ENCODE assay signal across 10 cellular contexts in genomic region chr11:96235725-96236124, GRCh38.
DNase-seq lines count a peak whose midpoint lies in the region; ATAC-seq, FAIRE-seq and TF ChIP-seq lines count a peak whose summit lies in the region.
"Had no signal": no experiment of that assay in that cellular context is flagged by ENCODE, and none has a peak within 500 bp of the region (broad histone marks: within the 10 kb centered on the region; RNA-seq: fewer than 3 reads in every experiment).

No MANE protein-coding gene starts in this region.

- BruUV-seq in GM12878 (replicated peaks; lab: Mats Ljungman, UMichigan): no TSS peak

- peak; percentile 60 for DNase-seq in activated T-cell treated with anti-CD3 and anti-CD28 coated beads for 48 hours (ENCODE audit: low read depth)
- DNase-seq in activated T-cell treated with anti-CD3 and anti-CD28 coated beads for 4 hours: no peak
- no peak for DNase-seq in GM12878 (ENCODE audit: low read depth, low spot score)
- no peak for DNase-seq in tibial artery
- no peak for DNase-seq in testis
- DNase-seq in gastrocnemius medialis: no peak
- no peak for DNase-seq in germinal center (ENCODE audit: low spot score)

- POLR2A ChIA-PET in GM12878 (lab: Charles Lee): interaction anchor here (0.7 to 1.1 kb wide), 2 partner anchors 9 to 10 kb away, joined by 3 read pairs; no protein-coding TSS in a partner anchor

- intact Hi-C loops in GM12878 (cut with micrococcal nuclease; ENCODE audit: unreplicated experiment) (no loop called here), tibial artery (cut with DNase I; ENCODE audit: low total_unique reads) (no loop called here), testis (cut with DNase I; ENCODE audit: low total_unique reads) (no loop called here), gastrocnemius medialis (cut with DNase I; ENCODE audit: low total_unique reads) (no loop called here)

- H3K27ac ChIP-seq in GM12878 (ENCODE audit: control insufficient read depth, insufficient read depth): peak overlapping the region; percentile 53
- peak overlapping the region; percentile 26 to 39 for H3K27ac ChIP-seq in tibial artery
- H3K27ac ChIP-seq in testis: no peak overlapping the region
- H3K27ac ChIP-seq in gastrocnemius medialis: no peak overlapping the region
- H3K27ac ChIP-seq: C4-2B had no signal

- no peaks in the 10 kb centered on the region for H3K27me3 ChIP-seq in GM12878 (replicated peaks in 1 of 2; ENCODE audit: control insufficient read depth in 2 of 2, insufficient read depth in 2 of 2, low read length in 1 of 2)
- H3K27me3 ChIP-seq in tibial artery: no peaks in the 10 kb centered on the region
- no peaks in the 10 kb centered on the region for H3K27me3 ChIP-seq in testis
- no peaks in the 10 kb centered on the region for H3K27me3 ChIP-seq in gastrocnemius medialis

- H3K9ac ChIP-seq in GM12878 (ENCODE audit: control insufficient read depth, insufficient read depth, low read length): peak overlapping the region; percentile 9; the same call in 1 of the 2 replicates

- in situ Hi-C loops in GM12878 (cut with MboI) (no loop called here), gastrocnemius medialis (cut with MboI; ENCODE audit: low sequenced_read_pairs in 4 of 4) (no loop called here)

- H3K4me1 ChIP-seq in GM12878 (ENCODE audit: control insufficient read depth, insufficient read depth, low read length) (peaks cover 7% of the 10 kb centered on the region), tibial artery (peaks cover 0 to 51% (median 24%) of the 10 kb centered on the region in 4 donors), testis (no peaks in the 10 kb centered on the region), gastrocnemius medialis (no peaks in the 10 kb centered on the region)

- no peaks in the 10 kb centered on the region; the same call in 1 of the 3 replicates for H3K9me3 ChIP-seq in GM12878 (replicated peaks; ENCODE audit: control insufficient read depth, insufficient read depth, low read length)
- H3K9me3 ChIP-seq in tibial artery: no peaks in the 10 kb centered on the region
- no peaks in the 10 kb centered on the region for H3K9me3 ChIP-seq in testis
- no peaks in the 10 kb centered on the region for H3K9me3 ChIP-seq in gastrocnemius medialis

- no peak overlapping the region; the same call in 1 of the 2 replicates for H2AFZ ChIP-seq in GM12878 (ENCODE audit: control insufficient read depth, low read depth, low read length)

- peak overlapping the region; percentile 45; the same call in 1 of the 2 replicates for H3K4me2 ChIP-seq in GM12878 (ENCODE audit: control insufficient read depth, insufficient read depth)

- no peak; a peak in 1 of 4 replicates for TF ChIP-seq EP300 in GM12878 (IDR thresholded peaks at IDR 0.05; ENCODE audit: borderline replicate concordance in 1 of 2, control insufficient read depth in 1 of 2, low read depth in 2 of 2, low read length in 2 of 2)

- no peaks in the 10 kb centered on the region for H4K20me1 ChIP-seq in GM12878 (ENCODE audit: control insufficient read depth, insufficient read depth)

- TF ChIP-seq POLR2A in GM12878 (IDR thresholded peaks at IDR 0.05; ENCODE audit: low read depth, low read length) (no peak), testis (IDR thresholded peaks at IDR 0.05) (no peak), gastrocnemius medialis (IDR thresholded peaks at IDR 0.05) (no peak)

- no peaks in the 10 kb centered on the region; a peak in 1 of 4 replicates for H3K36me3 ChIP-seq in GM12878 (ENCODE audit: control insufficient read depth in 2 of 2, insufficient read depth in 2 of 2, low read length in 1 of 2)
- no peaks in the 10 kb centered on the region for H3K36me3 ChIP-seq in tibial artery
- H3K36me3 ChIP-seq in testis (ENCODE audit: low read depth, missing control alignments): no peaks in the 10 kb centered on the region
- no peaks in the 10 kb centered on the region for H3K36me3 ChIP-seq in gastrocnemius medialis

- 0 out of 2 replicates have a peak, but pooled peaks have one; percentile 9 for TF ChIP-seq RAD21 in GM12878 (IDR thresholded peaks at IDR 0.05; ENCODE audit: insufficient read depth, low read depth, low read length)

- ATAC-seq in HG03196 (IDR thresholded peaks at IDR 0.05; ENCODE audit: unreplicated experiment) (peak; percentile 49), GM12878 (peak; percentile 98), gastrocnemius medialis (no peak)

- SMC1A ChIA-PET in GM12878 (lab: Charles Lee; ENCODE audit: uncharacterized antibody, unreplicated experiment): interaction anchor here (0.8 to 11.7 kb wide), 9 partner anchors 8 to 182 kb away, joined by 3 to 189 read pairs (median 5); partner anchors contain the start of gene MAML2

- peak; percentile 18 for FAIRE-seq in GM12878 (lab: Jason Lieb, UNC)

- RAD21 ChIA-PET in GM12878 (lab: Charles Lee; ENCODE audit: unreplicated experiment): interaction anchor here (0.6 to 4.6 kb wide), 7 partner anchors 38 to 399 kb away, joined by 3 to 37 read pairs (median 3); partner anchors contain the start of gene MAML2

- WGBS in GM12878 (ENCODE audit: insufficient coverage, insufficient replicate concordance, low lambda C conversion rate, missing lambda C conversion rate): 0% methylated on average over 4 of the region's 4 CpGs
- WGBS in testis, 2 donors: 89 to 94% methylated on average over 4 of the region's 4 CpGs

- peaks cover 19% of the 10 kb centered on the region for H3K79me2 ChIP-seq in GM12878 (ENCODE audit: control insufficient read depth, insufficient read depth, low read length)

- TF ChIP-seq CTCF in GM12878 (IDR thresholded peaks at IDR 0.05 in 2 of 3, conservative IDR thresholded peaks at IDR 0.05 in 1 of 3; ENCODE audit: control insufficient read depth in 2 of 3, extremely low read depth in 1 of 3, insufficient read depth in 1 of 3, low read depth in 3 of 3, low read length in 3 of 3) (no peak), tibial artery (IDR thresholded peaks at IDR 0.05) (no peak), testis (IDR thresholded peaks at IDR 0.05) (no peak), gastrocnemius medialis (IDR thresholded peaks at IDR 0.05 in 4 of 5, conservative IDR thresholded peaks at IDR 0.05 in 1 of 5) (no peak)

- H3K4me3 ChIP-seq in GM12878 (no peak overlapping the region), tibial artery (no peak overlapping the region), testis (no peak overlapping the region), gastrocnemius medialis (no peak overlapping the region)
- H3K4me3 ChIP-seq: skin epidermis had no signal

- CTCF ChIA-PET in GM12878 (lab: Yijun Ruan, JAX): interaction anchor here (1.0 to 6.5 kb wide), 3 partner anchors 49 to 158 kb away, joined by 3 to 46 read pairs (median 5); partner anchors contain the start of gene MAML2

TF ChIP-seq in GM12878, 131 proteins besides CTCF, POLR2A, EP300 and RAD21 (continues in another document):
- TF ChIP-seq CHD2 (IDR thresholded peaks at IDR 0.05; ENCODE audit: borderline replicate concordance, low read depth, low read length): no peak
- no peak for TF ChIP-seq BACH1 (IDR thresholded peaks at IDR 0.05; ENCODE audit: borderline replicate concordance)
- TF ChIP-seq EGR1 (IDR thresholded peaks at IDR 0.05; ENCODE audit: borderline replicate concordance in 1 of 2, low read depth in 2 of 2, low read length in 2 of 2): no peak
- no peak for TF ChIP-seq PBX3 (IDR thresholded peaks at IDR 0.05; ENCODE audit: insufficient replicate concordance, low read depth, low read length)
- TF ChIP-seq TCF3 (IDR thresholded peaks at IDR 0.05; ENCODE audit: borderline replicate concordance, insufficient read depth, low read depth, low read length): 0 out of 2 replicates have a peak, but pooled peaks have one; percentile 27
- TF ChIP-seq PAX8 (IDR thresholded peaks at IDR 0.05): no peak
- TF ChIP-seq ZNF592 (IDR thresholded peaks at IDR 0.05): no peak
- TF ChIP-seq NFIC (IDR thresholded peaks at IDR 0.05; ENCODE audit: low read depth, low read length): peak; percentile 87; the same call in 1 of the 2 replicates
- no peak for TF ChIP-seq SMARCA5 (IDR thresholded peaks at IDR 0.05)

Comparison
In these comparisons a context has a peak if more than half of its experiments do, and no peak if none do; other contexts are left out.
1. ATAC-seq: peak in HG03196 (single experiment) and GM12878 (single experiment); none in gastrocnemius medialis (0 of 2).
2. H3K27ac ChIP-seq: peak in GM12878 (single experiment) and tibial artery (2 of 2); none in testis (0 of 2) and gastrocnemius medialis (0 of 4).